Comparison of ENCODE assay signal across 6 cellular contexts in the genomic region with DNA sequence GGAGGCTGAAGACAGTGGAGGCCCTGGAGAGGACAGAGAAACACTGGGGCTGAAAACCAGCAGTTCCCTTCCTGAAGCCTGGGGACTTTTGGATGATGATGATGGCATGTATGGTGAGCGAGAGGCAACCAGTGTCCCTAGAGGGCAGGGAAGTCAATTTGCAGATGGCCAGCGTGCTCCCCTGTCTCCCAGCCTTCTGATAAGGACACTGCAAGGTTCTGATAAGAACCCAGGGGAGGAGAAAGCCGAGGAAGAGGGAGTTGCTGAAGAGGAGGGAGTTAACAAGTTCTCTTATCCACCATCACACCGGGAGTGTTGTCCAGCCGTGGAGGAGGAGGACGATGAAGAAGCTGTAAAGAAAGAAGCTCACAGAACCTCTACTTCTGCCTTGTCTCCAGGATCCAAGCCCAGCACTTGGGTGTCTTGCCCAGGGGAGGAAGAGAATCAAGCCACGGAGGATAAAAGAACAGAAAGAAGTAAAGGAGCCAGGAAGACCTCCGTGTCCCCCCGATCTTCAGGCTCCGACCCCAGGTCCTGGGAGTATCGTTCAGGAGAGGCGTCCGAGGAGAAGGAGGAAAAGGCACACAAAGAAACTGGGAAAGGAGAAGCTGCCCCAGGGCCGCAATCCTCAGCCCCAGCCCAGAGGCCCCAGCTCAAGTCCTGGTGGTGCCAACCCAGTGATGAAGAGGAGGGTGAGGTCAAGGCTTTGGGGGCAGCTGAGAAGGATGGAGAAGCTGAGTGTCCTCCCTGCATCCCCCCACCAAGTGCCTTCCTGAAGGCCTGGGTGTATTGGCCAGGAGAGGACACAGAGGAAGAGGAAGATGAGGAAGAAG. TPM values are rescaled to one million over a fixed set of nuclear protein-coding genes. Genes with fewer than 3 reads are reported as not detected.
DNase-seq lines count a peak whose midpoint lies in the region; ATAC-seq and TF ChIP-seq lines count a peak whose summit lies in the region.

No MANE protein-coding gene starts in this region.

- peak overlapping the region; percentile 96 for H3K27ac ChIP-seq in HUES64 (ENCODE audit: low read depth, low read length)
- peak overlapping the region; percentile 98 to 100 for H3K27ac ChIP-seq in breast epithelium

- H3K4me1 Mint-ChIP-seq in naive thymus-derived CD8-positive, alpha-beta T cell: peaks cover 29 to 47% (median 42%) of the 10 kb centered on the region in 4 donors

- H3K9me3 ChIP-seq in HUES64 (ENCODE audit: insufficient read depth, low read depth, low read length) (no peaks in the 10 kb centered on the region), breast epithelium (no peaks in the 10 kb centered on the region)

- WGBS in HUES64: 85% methylated on average over 14 of the region's 14 CpGs

- peak overlapping the region; percentile 94 for H3K9ac ChIP-seq in HUES64 (ENCODE audit: low read depth, low read length)

- no peak for ATAC-seq in naive thymus-derived CD8-positive, alpha-beta T cell
- no peak for ATAC-seq in left lobe of liver
- no peak for ATAC-seq in GM21786 (IDR thresholded peaks at IDR 0.05; ENCODE audit: unreplicated experiment)

- peak in 1 of 3 donors; percentile 3 for TF ChIP-seq CTCF in breast epithelium (IDR thresholded peaks at IDR 0.05)

- intact Hi-C loops in breast epithelium (cut with DNase I; ENCODE audit: low total_unique reads): no loop called here

- H3K36me3 ChIP-seq in HUES64 (ENCODE audit: insufficient read depth, low read length) (peaks cover 40% of the 10 kb centered on the region), breast epithelium (no peaks in the 10 kb centered on the region)

- peak overlapping the region; percentile 89 for H3K4me3 ChIP-seq in HUES64 (ENCODE audit: low read length)
- H3K4me3 ChIP-seq in breast epithelium: peak overlapping the region; percentile 81 to 100 (median 85)

- POLR2A ChIA-PET in naive thymus-derived CD8-positive, alpha-beta T cell (lab: Charles Lee): interaction anchor here (0.6 to 3.5 kb wide), 13 partner anchors 13 to 443 kb away, joined by 3 to 28 read pairs (median 5); partner anchors contain the start of genes FTL and NUCB1
- POLR2A ChIA-PET in HEK293T (lab: Yijun Ruan, JAX): interaction anchor here (0.9 to 6.1 kb wide), 11 partner anchors 13 to 92 kb away, joined by 3 to 40 read pairs (median 3); partner anchors contain the start of genes DHDH, FTL and NUCB1

- DNase-seq in breast epithelium (ENCODE audit: low spot score in 2 of 2) (no peak), HEK293T (ENCODE audit: extremely low spot score) (no peak), left lobe of liver (ENCODE audit: low spot score) (no peak)
- DNase-seq in naive thymus-derived CD8-positive, alpha-beta T cell: peak in 3 of 10 donors; percentile 36 to 47 (median 39)

- H3K36me3 Mint-ChIP-seq in naive thymus-derived CD8-positive, alpha-beta T cell: peaks cover 0 to 50% (median 7%) of the 10 kb centered on the region in 3 donors

- H3K27me3 ChIP-seq in HUES64 (ENCODE audit: insufficient read depth, low read length) (no peaks in the 10 kb centered on the region), breast epithelium (no peaks in the 10 kb centered on the region)

- H3K4me3 Mint-ChIP-seq in naive thymus-derived CD8-positive, alpha-beta T cell: peak overlapping the region; percentile 95 to 100 (median 98)

- TF ChIP-seq POLR2A in breast epithelium (IDR thresholded peaks at IDR 0.05): no peak

- CTCF ChIA-PET in HEK293T (lab: Yijun Ruan, JAX): interaction anchor here (0.6 kb wide), 1 partner anchor 35 kb away, joined by 4 read pairs; no protein-coding TSS in a partner anchor

- H3K4me1 ChIP-seq in HUES64 (ENCODE audit: insufficient read depth, low read length) (peaks cover 10% of the 10 kb centered on the region), breast epithelium (peaks cover 7 to 10% of the 10 kb centered on the region in 2 donors)

- H3K27ac Mint-ChIP-seq in naive thymus-derived CD8-positive, alpha-beta T cell: peak overlapping the region; percentile 94 to 100 (median 100)

- peaks cover 0 to 5% (median 0%) of the 10 kb centered on the region in 5 donors for H3K27me3 Mint-ChIP-seq in naive thymus-derived CD8-positive, alpha-beta T cell

- H3K9me3 Mint-ChIP-seq in naive thymus-derived CD8-positive, alpha-beta T cell: no peaks in the 10 kb centered on the region

TF ChIP-seq in HEK293T, 16 proteins besides CTCF, POLR2A, EP300 and RAD21:
- TF ChIP-seq LEF1 (IDR thresholded peaks at IDR 0.05; ENCODE audit: borderline replicate concordance) (no peak), SUZ12 (IDR thresholded peaks at IDR 0.05) (no peak), ZNF384 (IDR thresholded peaks at IDR 0.05) (no peak), FOXK2 (IDR thresholded peaks at IDR 0.05) (no peak), BHLHE40 (IDR thresholded peaks at IDR 0.05; ENCODE audit: borderline replicate concordance) (no peak), ARNT (IDR thresholded peaks at IDR 0.05) (no peak), L3MBTL2 (conservative IDR thresholded peaks at IDR 0.05) (no peak), PKNOX1 (IDR thresholded peaks at IDR 0.05) (no peak), FOXA1 (IDR thresholded peaks at IDR 0.05) (no peak), FOXM1 (IDR thresholded peaks at IDR 0.05; ENCODE audit: borderline replicate concordance) (no peak), HDGF (IDR thresholded peaks at IDR 0.05; ENCODE audit: borderline replicate concordance) (no peak), ELF4 (IDR thresholded peaks at IDR 0.05) (no peak), TARDBP (IDR thresholded peaks at IDR 0.05) (no peak), NFRKB (IDR thresholded peaks at IDR 0.05) (no peak), SP1 (IDR thresholded peaks at IDR 0.05) (no peak), CTBP1 (IDR thresholded peaks at IDR 0.05; ENCODE audit: borderline replicate concordance) (no peak)

RNA-seq across cellular contexts. Expression of gene PPP1R15A, which starts 1.5 kb away (rescaled TPM):
- polyA plus RNA-seq in HUES64 (2013, experiment 1 of 2): 11.2 TPM
- polyA plus RNA-seq in HUES64 (2013, experiment 2 of 2): 13.3 TPM
- total RNA-seq in breast epithelium (10 to 100 TPM; 59.6 to 74.2 (median 65.4) TPM), left lobe of liver (5.7 TPM)
- 10 to 100 TPM; 56.9 to 59.9 TPM for total RNA-seq in naive thymus-derived CD8-positive, alpha-beta T cell
- polyA plus RNA-seq in naive thymus-derived CD8-positive, alpha-beta T cell: 10 to 100 TPM; 17.2 to 47.3 (median 43.1) TPM

RNA-seq across cellular contexts. Expression of gene PLEKHA4, which starts 5.3 kb away (rescaled TPM):
- 7.1 TPM for polyA plus RNA-seq in HUES64 (2013, experiment 1 of 2)
- polyA plus RNA-seq in HUES64 (2013, experiment 2 of 2): 10.1 TPM
- 10 to 100 TPM in 2 of 3 donors, 1 to 10 TPM in 1; 6.4 to 25.6 (median 22.4) TPM for total RNA-seq in breast epithelium
- total RNA-seq in naive thymus-derived CD8-positive, alpha-beta T cell: 1 to 10 TPM; 4.1 to 6.6 TPM
- polyA plus RNA-seq in naive thymus-derived CD8-positive, alpha-beta T cell: 1 to 10 TPM; 7.4 to 8.5 (median 8.1) TPM
- total RNA-seq in left lobe of liver: 7.6 TPM

RNA-seq across cellular contexts. Expression of gene TULP2, which starts 24.9 kb away (rescaled TPM):
- 0.20 TPM for polyA plus RNA-seq in HUES64 (2013, experiment 1 of 2)
- polyA plus RNA-seq in HUES64 (2013, experiment 2 of 2): not detected
- total RNA-seq in breast epithelium: under 1 TPM in 2 of 3 donors, not detected in 1; 0.48 to 0.73 TPM
- not detected for total RNA-seq in naive thymus-derived CD8-positive, alpha-beta T cell
- under 1 TPM in 1 of 3 donors, not detected in 2; 0.08 TPM for polyA plus RNA-seq in naive thymus-derived CD8-positive, alpha-beta T cell
- total RNA-seq in left lobe of liver: not detected

RNA-seq across cellular contexts. Expression of gene NUCB1, which starts 26.4 kb away (rescaled TPM):
- polyA plus RNA-seq in HUES64 (2013, experiment 1 of 2): 95.5 TPM
- polyA plus RNA-seq in HUES64 (2013, experiment 2 of 2): 99.3 TPM
- total RNA-seq in breast epithelium (100 to 1,000 TPM; 131 to 333 (median 223) TPM), left lobe of liver (300 TPM)
- total RNA-seq in naive thymus-derived CD8-positive, alpha-beta T cell: 100 to 1,000 TPM; 106 to 113 TPM
- 100 to 1,000 TPM in 1 of 3 donors, 10 to 100 TPM in 2; 48.6 to 119 (median 82.5) TPM for polyA plus RNA-seq in naive thymus-derived CD8-positive, alpha-beta T cell

RNA-seq across cellular contexts. Expression of gene HSD17B14, which starts 37.4 kb away (rescaled TPM):
- polyA plus RNA-seq in HUES64 (2013, experiment 1 of 2): 7.4 TPM
- 13.6 TPM for polyA plus RNA-seq in HUES64 (2013, experiment 2 of 2)
- total RNA-seq in breast epithelium: 10 to 100 TPM; 13.1 to 18.6 (median 14.6) TPM
- 1 to 10 TPM in 1 of 2 experiments, under 1 TPM in 1; 0.62 to 1.1 TPM for total RNA-seq in naive thymus-derived CD8-positive, alpha-beta T cell
- polyA plus RNA-seq in naive thymus-derived CD8-positive, alpha-beta T cell: 1 to 10 TPM in 1 of 3 donors, under 1 TPM in 1, not detected in 1; 0.83 to 1.7 TPM
- total RNA-seq in left lobe of liver: 15.7 TPM
